In genomic region chr5:36659406-36659805, GRCh38 we compare ENCODE assay signal across 21 cellular contexts. TPM values are rescaled to one million over a fixed set of nuclear protein-coding genes. Genes with fewer than 3 reads are reported as not detected.
A peak's percentile ranks its signal among the peaks of the same experiment; 100 is the strongest.
DNase-seq lines count a peak whose midpoint lies in the region; FAIRE-seq and TF ChIP-seq lines count a peak whose summit lies in the region.
"Had no signal": no experiment of that assay in that cellular context is flagged by ENCODE, and none has a peak within 500 bp of the region (broad histone marks: within the 10 kb centered on the region; RNA-seq: fewer than 3 reads in every experiment).

No MANE protein-coding gene starts in this region.

- no peaks in the 10 kb centered on the region for H4K20me1 ChIP-seq in keratinocyte (ENCODE audit: control insufficient read depth, extremely low read depth, insufficient read depth, low read length)

- H3K4me1 Mint-ChIP-seq in MCF 10A (ENCODE audit: insufficient read depth, unreplicated experiment) (peaks cover 21% of the 10 kb centered on the region), type B pancreatic cell (ENCODE audit: unreplicated experiment) (peaks cover 49% of the 10 kb centered on the region)

- POLR2A ChIA-PET in MCF 10A (lab: Yijun Ruan, JAX), result interaction anchor here (0.6 to 3.9 kb wide), 2 partner anchors 53 to 393 kb away, joined by 5 to 54 read pairs; partner anchors contain the start of gene SLC1A3

- H2AFZ ChIP-seq in keratinocyte (ENCODE audit: control insufficient read depth, low read length), result peak overlapping the region; percentile 28

- BruUV-seq in MCF 10A (replicated peaks; lab: Mats Ljungman, UMichigan), result no TSS peak

- H3K4me2 ChIP-seq in keratinocyte (ENCODE audit: control insufficient read depth, extremely low read depth, insufficient read depth, low read depth, low read length), result no peak overlapping the region

- no peaks in the 10 kb centered on the region for H3K79me2 ChIP-seq in keratinocyte (ENCODE audit: control insufficient read depth, insufficient read depth, low read length)

- H3K36me3 ChIP-seq in breast epithelium, result no peaks in the 10 kb centered on the region
- H3K36me3 ChIP-seq in keratinocyte (ENCODE audit: control insufficient read depth in 2 of 2, extremely low read depth in 1 of 2, insufficient read depth in 2 of 2, low read length in 2 of 2), result peaks cover 0 to 1% of the 10 kb centered on the region in 2 experiments
- H3K36me3 ChIP-seq in vagina, result no peaks in the 10 kb centered on the region

- dilution Hi-C loops in keratinocyte (cut with MboI; ENCODE audit: extremely low pct_ligation_motif_present, low sequenced_read_pairs), result no loop called here

- no peak overlapping the region for H3K4me3 ChIP-seq in breast epithelium
- H3K4me3 ChIP-seq in keratinocyte (ENCODE audit: control insufficient read depth in 2 of 3, extremely low read depth in 1 of 3, insufficient read depth in 2 of 3, low read depth in 1 of 3, low read length in 3 of 3), result no peak overlapping the region
- no peak overlapping the region for H3K4me3 ChIP-seq in vagina

- intact Hi-C loops in breast epithelium (cut with DNase I; ENCODE audit: low total_unique reads) (no loop called here), MCF 10A (cut with micrococcal nuclease) (loop anchor here (5.0 kb wide), 1 partner anchor 52 kb away; the partner anchor contains the start of gene SLC1A3), vagina (cut with DNase I) (no loop called here)

- H3K27me3 ChIP-seq in breast epithelium (no peaks in the 10 kb centered on the region), keratinocyte (ENCODE audit: control insufficient read depth, extremely low read depth, insufficient read depth, low read length) (no peaks in the 10 kb centered on the region), vagina (no peaks in the 10 kb centered on the region)

- no peak for FAIRE-seq in keratinocyte (lab: Jason Lieb, UNC)
- FAIRE-seq: RCC 7860 had no signal

- H3K27ac ChIP-seq in breast epithelium, result peak overlapping the region; percentile 72 to 84
- H3K27ac ChIP-seq in caudate nucleus (ENCODE audit: low read depth, low read length), result peak overlapping the region; percentile 95
- H3K27ac ChIP-seq in keratinocyte (ENCODE audit: control insufficient read depth, insufficient read depth, low read length), result peak overlapping the region; percentile 51
- H3K27ac ChIP-seq in vagina, result no peak overlapping the region
- H3K27ac ChIP-seq: 22Rv1 had no signal

- H3K9me1 ChIP-seq in keratinocyte (ENCODE audit: control insufficient read depth, extremely low read depth, insufficient read depth, low read length), result no peaks in the 10 kb centered on the region

- H3K9me3 Mint-ChIP-seq in MCF 10A (ENCODE audit: unreplicated experiment), result no peaks in the 10 kb centered on the region
- no peaks in the 10 kb centered on the region for H3K9me3 Mint-ChIP-seq in type B pancreatic cell

- H3K9me3 ChIP-seq in breast epithelium (no peaks in the 10 kb centered on the region), keratinocyte (ENCODE audit: control insufficient read depth, low read depth, low read length) (no peaks in the 10 kb centered on the region), vagina (no peaks in the 10 kb centered on the region)

- peaks cover 5 to 9% of the 10 kb centered on the region in 2 donors for H3K4me1 ChIP-seq in breast epithelium
- H3K4me1 ChIP-seq in keratinocyte (ENCODE audit: control insufficient read depth, extremely low read depth, insufficient read depth, low read length), result peaks cover 54% of the 10 kb centered on the region
- H3K4me1 ChIP-seq in vagina, result peaks cover 30% of the 10 kb centered on the region

- TF ChIP-seq POLR2A in breast epithelium (IDR thresholded peaks at IDR 0.05) (no peak), vagina (IDR thresholded peaks at IDR 0.05) (no peak)

- H3K9ac ChIP-seq in keratinocyte (ENCODE audit: control insufficient read depth, extremely low read depth, insufficient read depth, low read length), result no peak overlapping the region

- DNase-seq in breast epithelium (ENCODE audit: low spot score in 2 of 2) (no peak), MCF 10A (ENCODE audit: unreplicated experiment) (no peak), caudate nucleus (lab: John Stamatoyannopoulos, UW) (no peak), keratinocyte (ENCODE audit: low read depth, low spot score) (no peak), type B pancreatic cell (ENCODE audit: extremely low spot score, unreplicated experiment) (no peak), vagina (ENCODE audit: extremely low spot score in 2 of 2) (no peak), hippocampal formation (lab: John Stamatoyannopoulos, UW) (no peak)
- no peak for DNase-seq in activated naive CD4-positive, alpha-beta T cell treated with Interleukin-2 at 50 U/mL for 16 hours
- DNase-seq: DMS 273 treated with DMSO at 0.1 percent for 48 hours; GDM1; HCEC 1CT; KG1; MV-4-11; NCI-H1694 treated with DMSO at 0.1 percent for 48 hours; NCI-H2107; NCI-H510A; NCI-H748 treated with DMSO at 0.1 percent for 48 hours; NK-92 treated with Interleukin-12 subunit alpha and Interleukin-12 subunit beta, amount 100 ng/mL, for 24 hours; Right ventricle myocardium superior had no signal

- H3K27ac Mint-ChIP-seq in MCF 10A (ENCODE audit: low read depth, unreplicated experiment) (no peak overlapping the region), type B pancreatic cell (peak overlapping the region; percentile 38)

- TF ChIP-seq CTCF in breast epithelium (IDR thresholded peaks at IDR 0.05) (no peak), MCF 10A (IDR thresholded peaks at IDR 0.05; ENCODE audit: unreplicated experiment) (no peak), keratinocyte (optimal IDR thresholded peaks at IDR 0.05 in 1 of 3, IDR thresholded peaks at IDR 0.05 in 1 of 3, conservative IDR thresholded peaks at IDR 0.05 in 1 of 3; ENCODE audit: extremely low read depth in 1 of 3, insufficient read depth in 2 of 3, low read length in 3 of 3) (no peak), type B pancreatic cell (conservative IDR thresholded peaks at IDR 0.05) (no peak), vagina (IDR thresholded peaks at IDR 0.05) (no peak)

- CTCF ChIA-PET in MCF 10A (lab: Yijun Ruan, JAX), result interaction anchor here (0.7 to 1.2 kb wide), 3 partner anchors 25 to 37 kb away, joined by 3 to 5 read pairs (median 4); no protein-coding TSS in a partner anchor

- no peaks in the 10 kb centered on the region for H3K27me3 Mint-ChIP-seq in MCF 10A (ENCODE audit: insufficient read depth, unreplicated experiment)
- no peaks in the 10 kb centered on the region for H3K27me3 Mint-ChIP-seq in type B pancreatic cell

- no peak overlapping the region for H3K4me3 Mint-ChIP-seq in MCF 10A (ENCODE audit: unreplicated experiment)
- H3K4me3 Mint-ChIP-seq in type B pancreatic cell, result peak overlapping the region; percentile 22

- H3K36me3 Mint-ChIP-seq in MCF 10A (ENCODE audit: insufficient read depth, unreplicated experiment) (no peaks in the 10 kb centered on the region), type B pancreatic cell (peaks cover 19% of the 10 kb centered on the region)

RNA-seq across cellular contexts. Expression of gene SLC1A3, which starts 53.0 kb away (rescaled TPM):
- total RNA-seq in breast epithelium (100 to 1,000 TPM in 1 of 3 donors, 10 to 100 TPM in 2; 29.8 to 122 (median 87.5) TPM), MCF 10A (2022) (5.9 and 9.6 TPM in 2 replicates), type B pancreatic cell (ENCODE audit: low replicate concordance) (15.3 and 93.2 TPM in 2 replicates), vagina (18.9 TPM)
- 16.6 to 22.2 TPM (median 17.0 TPM) in 3 replicates for polyA plus RNA-seq in keratinocyte
- 6.1 TPM for polyA plus RNA-seq in keratinocyte (2011; ENCODE audit: low read depth)
- polyA plus RNA-seq in keratinocyte (2011; cell fraction: cytosol; rRNA removed), result 4.7 and 7.4 TPM in 2 replicates
- 21.0 and 24.3 TPM in 2 replicates for polyA plus RNA-seq in keratinocyte (2011; cell fraction: nucleus; rRNA removed)
- 8.6 and 16.3 TPM in 2 replicates for polyA plus RNA-seq in keratinocyte (2012; ENCODE audit: low replicate concordance)
- polyA minus RNA-seq in keratinocyte, result 36.0 to 56.9 TPM (median 40.3 TPM) in 3 replicates
- 18.8 TPM for polyA minus RNA-seq in keratinocyte (2011; cell fraction: cytosol; rRNA and poly(A)+ RNA removed)
- polyA minus RNA-seq in keratinocyte (2011; cell fraction: nucleus; rRNA and poly(A)+ RNA removed), result 51.1 and 73.7 TPM in 2 replicates
